Comparison of ENCODE assay signal across 1 cellular context in genomic region chr18:46097853-46098615, GRCh38.
TF ChIP-seq lines count a peak whose summit lies in the region.

TSS of gene ATP5F1A (minus strand) at chr18:46098296. CDS start at chr18:46098231, 65 bp downstream.

TF ChIP-seq in H1, 55 proteins besides CTCF, POLR2A, EP300 and RAD21:
- TF ChIP-seq KDM4A (IDR thresholded peaks at IDR 0.05; ENCODE audit: low read depth, low read length, severe bottlenecking) (peak; percentile 89), SIX5 (IDR thresholded peaks at IDR 0.05; ENCODE audit: low read depth, low read length) (no peak), ASH2L (IDR thresholded peaks at IDR 0.05; ENCODE audit: low read length) (peak; percentile 98), RBBP5 (IDR thresholded peaks at IDR 0.05; ENCODE audit: borderline replicate concordance, low read depth, low read length) (peak; percentile 99), CBX5 (IDR thresholded peaks at IDR 0.05; ENCODE audit: low read depth, low read length) (no peak), MAX (IDR thresholded peaks at IDR 0.05) (peak; percentile 94), SAP30 (IDR thresholded peaks at IDR 0.05; ENCODE audit: insufficient read depth, insufficient replicate concordance, low read length) (peak; percentile 55), TBP (IDR thresholded peaks at IDR 0.05; ENCODE audit: low read depth, low read length) (peak; percentile 72), GABPA (IDR thresholded peaks at IDR 0.05; ENCODE audit: borderline replicate concordance, insufficient read depth, low read length) (peak; percentile 89; the same call in 1 of the 2 replicates), YY1 (IDR thresholded peaks at IDR 0.05; ENCODE audit: low read depth, low read length) (peak; percentile 96), KDM5A (IDR thresholded peaks at IDR 0.05; ENCODE audit: low read length) (no peak; the same call in 1 of the 2 replicates), SIN3A (conservative IDR thresholded peaks at IDR 0.05 in 1 of 2, IDR thresholded peaks at IDR 0.05 in 1 of 2; ENCODE audit: low read depth in 1 of 2, low read length in 2 of 2) (no peak; a peak in 1 of 4 replicates), PHF8 (conservative IDR thresholded peaks at IDR 0.05; ENCODE audit: low read depth, low read length) (peak; percentile 98), HDAC2 (IDR thresholded peaks at IDR 0.05; ENCODE audit: borderline replicate concordance in 1 of 2, low read depth in 2 of 2, low read length in 2 of 2) (no peak), POLR2AphosphoS5 (IDR thresholded peaks at IDR 0.05; ENCODE audit: low read depth, low read length) (peak; percentile 90), TAF1 (IDR thresholded peaks at IDR 0.05; ENCODE audit: low read depth, low read length) (peak; percentile 85), MAFK (IDR thresholded peaks at IDR 0.05; ENCODE audit: low read depth, low read length) (no peak), NRF1 (IDR thresholded peaks at IDR 0.05; ENCODE audit: low read depth, low read length) (no peak), EGR1 (IDR thresholded peaks at IDR 0.05; ENCODE audit: borderline replicate concordance, low read depth, low read length) (peak; percentile 54; the same call in 1 of the 2 replicates), NANOG (IDR thresholded peaks at IDR 0.05; ENCODE audit: insufficient read depth, low read depth, low read length, poor library complexity, severe bottlenecking) (peak; percentile 3), CHD1 (IDR thresholded peaks at IDR 0.05; ENCODE audit: low read depth, low read length) (peak; percentile 74; the same call in 1 of the 2 replicates), JUN (IDR thresholded peaks at IDR 0.05; ENCODE audit: low read depth, low read length) (no peak), CHD2 (IDR thresholded peaks at IDR 0.05; ENCODE audit: low read length) (0 out of 2 replicates have a peak, but pooled peaks have one; percentile 18)
- TF ChIP-seq, protein P1, sequence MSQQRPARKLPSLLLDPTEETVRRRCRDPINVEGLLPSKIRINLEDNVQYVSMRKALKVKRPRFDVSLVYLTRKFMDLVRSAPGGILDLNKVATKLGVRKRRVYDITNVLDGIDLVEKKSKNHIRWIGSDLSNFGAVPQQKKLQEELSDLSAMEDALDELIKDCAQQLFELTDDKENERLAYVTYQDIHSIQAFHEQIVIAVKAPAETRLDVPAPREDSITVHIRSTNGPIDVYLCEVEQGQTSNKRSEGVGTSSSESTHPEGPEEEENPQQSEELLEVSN (IDR thresholded peaks at IDR 0.05): peak; percentile 53
- TF ChIP-seq, protein P2, sequence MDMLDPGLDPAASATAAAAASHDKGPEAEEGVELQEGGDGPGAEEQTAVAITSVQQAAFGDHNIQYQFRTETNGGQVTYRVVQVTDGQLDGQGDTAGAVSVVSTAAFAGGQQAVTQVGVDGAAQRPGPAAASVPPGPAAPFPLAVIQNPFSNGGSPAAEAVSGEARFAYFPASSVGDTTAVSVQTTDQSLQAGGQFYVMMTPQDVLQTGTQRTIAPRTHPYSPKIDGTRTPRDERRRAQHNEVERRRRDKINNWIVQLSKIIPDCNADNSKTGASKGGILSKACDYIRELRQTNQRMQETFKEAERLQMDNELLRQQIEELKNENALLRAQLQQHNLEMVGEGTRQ (IDR thresholded peaks at IDR 0.05; ENCODE audit: low read length): peak; percentile 52
- TF ChIP-seq, protein P3, sequence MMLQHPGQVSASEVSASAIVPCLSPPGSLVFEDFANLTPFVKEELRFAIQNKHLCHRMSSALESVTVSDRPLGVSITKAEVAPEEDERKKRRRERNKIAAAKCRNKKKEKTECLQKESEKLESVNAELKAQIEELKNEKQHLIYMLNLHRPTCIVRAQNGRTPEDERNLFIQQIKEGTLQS (IDR thresholded peaks at IDR 0.05; ENCODE audit: insufficient read depth, low read depth, low read length): peak; percentile 17; the same call in 1 of the 2 replicates
